Comparison of ENCODE assay signal across 9 cellular contexts in genomic region chr6:6810727-6811126, GRCh38.
DNase-seq lines count a peak whose midpoint lies in the region; ATAC-seq lines count a peak whose summit lies in the region.
"Had no signal": no experiment of that assay in that cellular context is flagged by ENCODE, and none has a peak within 500 bp of the region (broad histone marks: within the 10 kb centered on the region; RNA-seq: fewer than 3 reads in every experiment).

No MANE protein-coding gene starts in this region.

- peaks cover 2% of the 10 kb centered on the region for H3K9me3 ChIP-seq in trophoblast cell (ENCODE audit: insufficient read depth, low read depth, low read length)

- peak overlapping the region; percentile 4 for H4K91ac ChIP-seq in trophoblast cell (ENCODE audit: low read depth, low read length)

- peaks cover 23% of the 10 kb centered on the region for H3K27me3 Mint-ChIP-seq in central memory CD8-positive, alpha-beta T cell

- no peak overlapping the region for H3K4me2 ChIP-seq in trophoblast cell (ENCODE audit: low read length)
- no peak overlapping the region for H3K4me2 ChIP-seq in mesendoderm (ENCODE audit: low read length)

- H2AFZ ChIP-seq in trophoblast cell (ENCODE audit: insufficient read depth, low read length, poor library complexity) = no peak overlapping the region

- H3K23ac ChIP-seq in trophoblast cell (ENCODE audit: low read length) (no peak overlapping the region), mesendoderm (ENCODE audit: low read length) (no peak overlapping the region)

- no peak overlapping the region for H3K4me3 ChIP-seq in trophoblast cell (ENCODE audit: low read depth, low read length)
- H3K4me3 ChIP-seq in mesendoderm (ENCODE audit: low read length) = no peak overlapping the region

- H4K8ac ChIP-seq in trophoblast cell (ENCODE audit: low read depth, low read length) = no peak overlapping the region
- H4K8ac ChIP-seq in mesendoderm (ENCODE audit: low read depth, low read length) = no peak overlapping the region

- no peak overlapping the region for H2BK12ac ChIP-seq in trophoblast cell (ENCODE audit: low read length)

- peaks cover 12% of the 10 kb centered on the region for H3K4me1 Mint-ChIP-seq in central memory CD8-positive, alpha-beta T cell

- H2BK120ac ChIP-seq in trophoblast cell (ENCODE audit: insufficient read depth, low read length, poor library complexity) = no peak overlapping the region
- H2BK120ac ChIP-seq in mesendoderm (ENCODE audit: low read depth, low read length) = no peak overlapping the region

- H3K9ac ChIP-seq in trophoblast cell (ENCODE audit: low read length) = no peak overlapping the region
- no peak overlapping the region for H3K9ac ChIP-seq in mesendoderm (ENCODE audit: low read length)

- peak overlapping the region; percentile 48 for H3K27ac Mint-ChIP-seq in central memory CD8-positive, alpha-beta T cell (ENCODE audit: low read depth)

- no peaks in the 10 kb centered on the region for H3K9me3 Mint-ChIP-seq in central memory CD8-positive, alpha-beta T cell

- no peak overlapping the region for H3K18ac ChIP-seq in trophoblast cell (ENCODE audit: low read length)
- H3K18ac ChIP-seq in mesendoderm (ENCODE audit: low read length) = no peak overlapping the region

- H3K36me3 ChIP-seq in trophoblast cell (ENCODE audit: control insufficient read depth in 1 of 2, insufficient read depth in 2 of 2, low read length in 2 of 2) = no peaks in the 10 kb centered on the region
- H3K36me3 ChIP-seq in mesendoderm (ENCODE audit: control insufficient read depth, insufficient read depth, low read length) = no peaks in the 10 kb centered on the region

- no peak for DNase-seq in central memory CD8-positive, alpha-beta T cell (ENCODE audit: low spot score in 2 of 2)
- no peak for DNase-seq in trophoblast cell
- no peak for DNase-seq in mesendoderm
- DNase-seq: NCI-H187 treated with DMSO at 0.1 percent for 48 hours had no signal

- no peak overlapping the region for H3K27ac ChIP-seq in trophoblast cell (ENCODE audit: low read depth, low read length)
- no peak overlapping the region for H3K27ac ChIP-seq in mesendoderm (ENCODE audit: low read depth, low read length)

- no peaks in the 10 kb centered on the region for H3K27me3 ChIP-seq in trophoblast cell (ENCODE audit: insufficient read depth, low read length)
- no peaks in the 10 kb centered on the region for H3K27me3 ChIP-seq in mesendoderm (ENCODE audit: insufficient read depth, low read length, poor library complexity)

- no peak overlapping the region for H3K4ac ChIP-seq in trophoblast cell (ENCODE audit: low read depth, low read length)
- H3K4ac ChIP-seq in mesendoderm (ENCODE audit: low read depth, low read length) = no peak overlapping the region

- H2BK15ac ChIP-seq in mesendoderm (replicated peaks; ENCODE audit: low read depth) = no peak overlapping the region

- H3K36me3 Mint-ChIP-seq in central memory CD8-positive, alpha-beta T cell (ENCODE audit: insufficient read depth) = no peaks in the 10 kb centered on the region

- H2BK5ac ChIP-seq in trophoblast cell (ENCODE audit: low read depth, low read length, poor library complexity) (no peak overlapping the region), mesendoderm (ENCODE audit: low read length) (no peak overlapping the region)

- no peak overlapping the region for H3K14ac ChIP-seq in trophoblast cell (ENCODE audit: low read length)

- ATAC-seq in GM18498 (IDR thresholded peaks at IDR 0.05; ENCODE audit: unreplicated experiment) = peak; percentile 74
- peak; percentile 55 for ATAC-seq in HG03108 (IDR thresholded peaks at IDR 0.05; ENCODE audit: unreplicated experiment)
- no peak for ATAC-seq in central memory CD8-positive, alpha-beta T cell (replicated peaks; ENCODE audit: extremely low read depth, poor library complexity, severe bottlenecking)
- no peak for ATAC-seq in GM19328 (IDR thresholded peaks at IDR 0.05; ENCODE audit: unreplicated experiment)
- ATAC-seq in GM21360 (IDR thresholded peaks at IDR 0.05; ENCODE audit: unreplicated experiment) = no peak
- no peak for ATAC-seq in HG03521 (IDR thresholded peaks at IDR 0.05; ENCODE audit: unreplicated experiment)

- H4K12ac ChIP-seq in trophoblast cell (ENCODE audit: low read depth, low read length) = no peak overlapping the region

- no peaks in the 10 kb centered on the region for H3K79me1 ChIP-seq in trophoblast cell (ENCODE audit: low read length)
- H3K79me1 ChIP-seq in mesendoderm (ENCODE audit: low read length) = no peaks in the 10 kb centered on the region

- no CpG with 5 or more reads among the region's 6 CpGs for WGBS in trophoblast cell (ENCODE audit: extremely low coverage, insufficient coverage, insufficient read length)
- no CpG with 5 or more reads among the region's 6 CpGs for WGBS in mesendoderm (ENCODE audit: extremely low coverage, insufficient coverage, low lambda C conversion rate)

- H3K4me1 ChIP-seq in trophoblast cell (ENCODE audit: control insufficient read depth in 1 of 2, insufficient read depth in 2 of 2, low read length in 2 of 2) = peaks cover 3 to 4% of the 10 kb centered on the region in 2 experiments
- H3K4me1 ChIP-seq in mesendoderm (ENCODE audit: control insufficient read depth, low read depth, low read length) = no peaks in the 10 kb centered on the region

- no peaks in the 10 kb centered on the region for H3K79me2 ChIP-seq in trophoblast cell (ENCODE audit: control insufficient read depth, insufficient read depth, low read length, poor library complexity)
- no peaks in the 10 kb centered on the region for H3K79me2 ChIP-seq in mesendoderm (ENCODE audit: control insufficient read depth, insufficient read depth, low read length)

- H3K56ac ChIP-seq in mesendoderm (ENCODE audit: low read length) = no peak overlapping the region

- H2AK5ac ChIP-seq in trophoblast cell (ENCODE audit: low read length) (no peak overlapping the region), mesendoderm (ENCODE audit: low read length) (no peak overlapping the region)

- no peak overlapping the region for H4K5ac ChIP-seq in mesendoderm (ENCODE audit: low read length)

- peak overlapping the region; percentile 75 for H3K4me3 Mint-ChIP-seq in central memory CD8-positive, alpha-beta T cell

Comparison
In these comparisons a context has a peak if more than half of its experiments do, and no peak if none do; other contexts are left out.
1. ATAC-seq: peak in GM18498 (single experiment) and HG03108 (single experiment); none in central memory CD8-positive, alpha-beta T cell (single experiment), GM19328 (single experiment), GM21360 (single experiment) and HG03521 (single experiment).